ENCODE assay signal across 9 cellular contexts in genomic region chr13:41130356-41130755, GRCh38. TPM values are rescaled to one million over a fixed set of nuclear protein-coding genes. Genes with fewer than 3 reads are reported as not detected.
DNase-seq lines count a peak whose midpoint lies in the region; ATAC-seq, FAIRE-seq and TF ChIP-seq lines count a peak whose summit lies in the region.
"Had no signal": no experiment of that assay in that cellular context is flagged by ENCODE, and none has a peak within 500 bp of the region (broad histone marks: within the 10 kb centered on the region; RNA-seq: fewer than 3 reads in every experiment).

No MANE protein-coding gene starts in this region.

- H3K9me1 ChIP-seq in K562 (ENCODE audit: control insufficient read depth, insufficient read depth, low read length) = no peaks in the 10 kb centered on the region

- POLR2A ChIA-PET in K562 (lab: Yijun Ruan, JAX) = no interaction called here

- no peaks in the 10 kb centered on the region for H3K9me2 ChIP-seq in neural cell (ENCODE audit: insufficient read depth, low read length)

- H3K4me3 ChIP-seq in GM08714 (ENCODE audit: low read length) (peak overlapping the region; percentile 64), NB4 (ENCODE audit: low read depth, low read length) (peak overlapping the region; percentile 72), K562 (peak overlapping the region; percentile 30), neural cell (ENCODE audit: low read length) (peak overlapping the region; percentile 71), upper lobe of right lung (no peak overlapping the region)

- TF ChIP-seq RAD21 in K562 (CRISPR knock-in tag; conservative IDR thresholded peaks at IDR 0.05 in 1 of 2, IDR thresholded peaks at IDR 0.05 in 1 of 2) (no peak), neural cell (conservative IDR thresholded peaks at IDR 0.05) (no peak)

- peak; percentile 40 for FAIRE-seq in K562 (lab: Jason Lieb, UNC)

- in situ Hi-C loops in K562 (cut with MboI) = loop anchor here (5.0 kb wide), 1 partner anchor 62 kb away; the partner anchor contains the start of gene KBTBD7

- no peaks in the 10 kb centered on the region for H3K9me3 ChIP-seq in K562 (replicated peaks; ENCODE audit: control insufficient read depth, insufficient read depth, low read depth, low read length)
- no peaks in the 10 kb centered on the region for H3K9me3 ChIP-seq in neural cell (ENCODE audit: low read length)
- H3K9me3 ChIP-seq in upper lobe of right lung = no peaks in the 10 kb centered on the region

- H3K27me3 ChIP-seq in K562 (ENCODE audit: control insufficient read depth in 2 of 2, insufficient read depth in 2 of 2, low read length in 2 of 2) = no peaks in the 10 kb centered on the region
- no peaks in the 10 kb centered on the region for H3K27me3 ChIP-seq in neural cell (ENCODE audit: insufficient read depth, low read depth, low read length)
- no peaks in the 10 kb centered on the region for H3K27me3 ChIP-seq in upper lobe of right lung

- H3K4me1 ChIP-seq in K562 (replicated peaks in 1 of 2; ENCODE audit: control insufficient read depth in 2 of 2, insufficient read depth in 2 of 2, low read length in 2 of 2) (peaks cover 11 to 12% of the 10 kb centered on the region in 2 experiments; a peak in 4 of 5 replicates), upper lobe of right lung (peaks cover 26% of the 10 kb centered on the region)

- no TSS peak for BruUV-seq in K562 (replicated peaks; lab: Mats Ljungman, UMichigan)

- H4K20me1 ChIP-seq in K562 (replicated peaks; ENCODE audit: control insufficient read depth, insufficient read depth, low read length) (no peaks in the 10 kb centered on the region), neural cell (ENCODE audit: insufficient read depth) (no peaks in the 10 kb centered on the region)

- ATAC-seq in K562 = peak; percentile 44
- no peak for ATAC-seq in upper lobe of right lung

- peaks cover 57% of the 10 kb centered on the region for H3K79me2 ChIP-seq in K562 (ENCODE audit: control insufficient read depth, insufficient read depth, low read length)
- H3K79me2 ChIP-seq in neural cell (replicated peaks; ENCODE audit: insufficient read depth, low read length) = peaks cover 19% of the 10 kb centered on the region

- TF ChIP-seq POLR2A in NB4 (IDR thresholded peaks at IDR 0.05; ENCODE audit: extremely low read depth, insufficient read length) = no peak
- no peak for TF ChIP-seq POLR2A in K562 (conservative IDR thresholded peaks at IDR 0.05)

- 3% methylated on average over 3 of the region's 3 CpGs for WGBS in K562 (ENCODE audit: insufficient coverage, low coverage, missing lambda C conversion rate)

- no peaks in the 10 kb centered on the region for H3F3A ChIP-seq in neural cell (ENCODE audit: insufficient read depth, low read length, poor library complexity, severe bottlenecking)

- H3K36me3 ChIP-seq in K562 (ENCODE audit: control insufficient read depth, insufficient read depth, low read length) = peaks cover 7% of the 10 kb centered on the region; the same call in 1 of the 3 replicates
- peaks cover 7% of the 10 kb centered on the region for H3K36me3 ChIP-seq in neural cell (ENCODE audit: insufficient read depth, low read length)
- H3K36me3 ChIP-seq in upper lobe of right lung = no peaks in the 10 kb centered on the region

- CTCF ChIA-PET in K562 (lab: Yijun Ruan, JAX; ENCODE audit: low intra/inter-chr PET ratio) = interaction anchor here (0.6 kb wide), 1 partner anchor 69 kb away, joined by 3 read pairs; no protein-coding TSS in a partner anchor

- peak overlapping the region in 1 of 2 experiments; percentile 66; a peak in 2 of 4 replicates for H3K9ac ChIP-seq in K562 (ENCODE audit: insufficient read depth in 1 of 2, low read depth in 2 of 2, low read length in 2 of 2)
- H3K9ac ChIP-seq in neural cell (ENCODE audit: low read length) = no peak overlapping the region

- TF ChIP-seq CTCF in NB4 (IDR thresholded peaks at IDR 0.05; ENCODE audit: low read depth, low read length) (no peak), K562 (IDR thresholded peaks at IDR 0.05 in 2 of 3, conservative IDR thresholded peaks at IDR 0.05 in 1 of 3; ENCODE audit: insufficient read depth in 2 of 3, low read depth in 1 of 3, low read length in 3 of 3) (no peak), neural cell (IDR thresholded peaks at IDR 0.05; ENCODE audit: poor library complexity, severe bottlenecking) (no peak), upper lobe of right lung (IDR thresholded peaks at IDR 0.05) (no peak)

- DNase-seq in NB4 (ENCODE audit: low read depth) (peak; percentile 66), K562 (ENCODE audit: extremely low read depth in 1 of 4, low spot score in 3 of 4) (peak in 1 of 4 experiments; percentile 48), NCI-H1417 treated with DMSO at 0.1 percent for 48 hours (lab: John Stamatoyannopoulos, UW) (no peak), upper lobe of right lung (no peak), cerebellar cortex (ENCODE audit: low spot score) (no peak), midbrain (lab: John Stamatoyannopoulos, UW) (no peak)
- DNase-seq: hypothalamus had no signal

- H2AFZ ChIP-seq in K562 (ENCODE audit: low read depth, low read length) (peak overlapping the region; percentile 34; the same call in 1 of the 2 replicates), neural cell (ENCODE audit: low read depth, low read length) (no peak overlapping the region)

- peak overlapping the region; percentile 68 for H3K4me2 ChIP-seq in K562 (ENCODE audit: insufficient read depth, low read length)
- peak overlapping the region; percentile 62 for H3K4me2 ChIP-seq in neural cell (ENCODE audit: low read length)

- H3K27ac ChIP-seq in K562 (ENCODE audit: extremely low read depth, low read depth, low read length) = peak overlapping the region; percentile 59
- H3K27ac ChIP-seq in neural cell (ENCODE audit: low read length) = no peak overlapping the region
- H3K27ac ChIP-seq in upper lobe of right lung = no peak overlapping the region

- TF ChIP-seq EP300 in K562 (IDR thresholded peaks at IDR 0.05; ENCODE audit: low read length) = no peak
- TF ChIP-seq EP300 in neural cell (conservative IDR thresholded peaks at IDR 0.05; ENCODE audit: poor library complexity, severe bottlenecking) = no peak

- intact Hi-C loops in K562 (cut with micrococcal nuclease) = loop anchor here (5.0 kb wide), 2 partner anchors 53 to 68 kb away; partner anchors contain the start of gene WBP4
- intact Hi-C loops in upper lobe of right lung (cut with DNase I) = no loop called here

TF ChIP-seq in K562, 482 proteins besides CTCF, POLR2A, EP300 and RAD21 (continues in another document):
- TF ChIP-seq ZBTB12 (CRISPR knock-in tag; IDR thresholded peaks at IDR 0.05) (no peak), PML (IDR thresholded peaks at IDR 0.05; ENCODE audit: low read length) (no peak), SREBF1 (IDR thresholded peaks at IDR 0.05; ENCODE audit: borderline replicate concordance, low read depth, low read length) (no peak)

TF ChIP-seq in neural cell, 6 proteins besides CTCF, POLR2A, EP300 and RAD21 (continues in another document):
- TF ChIP-seq POLR2AphosphoS5 (IDR thresholded peaks at IDR 0.05) = no peak
- no peak for TF ChIP-seq REST (IDR thresholded peaks at IDR 0.05; ENCODE audit: borderline replicate concordance)
- TF ChIP-seq TAF1 (IDR thresholded peaks at IDR 0.05; ENCODE audit: low read depth) = no peak
- no peak for TF ChIP-seq SMC3 (conservative IDR thresholded peaks at IDR 0.05; ENCODE audit: poor library complexity)
- no peak for TF ChIP-seq EZH2 (IDR thresholded peaks at IDR 0.05; ENCODE audit: borderline replicate concordance, insufficient read depth, low read length, poor library complexity, severe bottlenecking)

RNA-seq across cellular contexts. Expression of gene KBTBD6, which starts 2.2 kb away (rescaled TPM):
- total RNA-seq in K562 (2011; cell fraction: chromatin; rRNA removed; ENCODE audit: low replicate concordance) = 4.5 and 6.3 TPM in 2 replicates
- 5.0 and 5.9 TPM in 2 replicates for total RNA-seq in K562 (2011; cell fraction: nucleolus; rRNA removed)
- 3.9 and 5.2 TPM in 2 replicates for total RNA-seq in K562 (2011; cell fraction: nucleoplasm; rRNA removed)
- total RNA-seq in K562 (2014; rRNA removed) = 3.3 and 4.3 TPM in 2 replicates
- 3.9 TPM in 2 replicates for total RNA-seq in K562 (2014; rRNA removed; fragmentation: Illumina TruSeq; extraction: Trizol)
- 4.6 and 4.9 TPM in 2 replicates for total RNA-seq in K562 (2015; rRNA removed; fragmentation: Illumina TruSeq; extraction: Trizol)
- total RNA-seq in K562 (2021) = 3.8 and 4.9 TPM in 2 replicates
- polyA plus RNA-seq in K562 (2011; rRNA removed) = 2.6 and 3.4 TPM in 2 replicates
- polyA plus RNA-seq in K562 (2011; cell fraction: cytosol; rRNA removed) = 2.6 and 3.2 TPM in 2 replicates
- polyA plus RNA-seq in K562 (2011; cell fraction: nucleus; rRNA removed) = 1.1 and 1.2 TPM in 2 replicates
- 2.6 and 3.2 TPM in 2 replicates for polyA plus RNA-seq in K562 (2012)
- 2.8 and 3.2 TPM in 2 replicates for polyA plus RNA-seq in K562 (2014; fragmentation: Illumina TruSeq; extraction: Trizol)
- 1 to 10 TPM; 2.1 to 2.8 TPM for polyA plus RNA-seq in K562 (2014; fragmentation: Nextera tagmentation; extraction: Ambion mirVana)
- polyA plus RNA-seq in K562 (2014; rRNA removed) = 1.9 and 2.5 TPM in 2 replicates
- 7.6 and 7.7 TPM in 2 replicates for polyA minus RNA-seq in K562 (2011; rRNA and poly(A)+ RNA removed)
- 3.6 and 3.8 TPM in 2 replicates for polyA minus RNA-seq in K562 (2011; cell fraction: cytosol; rRNA and poly(A)+ RNA removed)
- polyA minus RNA-seq in K562 (2011; cell fraction: nucleus; rRNA and poly(A)+ RNA removed) = 2.3 and 4.3 TPM in 2 replicates
- 29.7 and 31.8 TPM in 2 replicates for polyA plus RNA-seq in neural cell
- 76.2 and 82.8 TPM in 2 replicates for polyA minus RNA-seq in neural cell
- total RNA-seq in upper lobe of right lung = 5.7 TPM
